Comparison of ENCODE assay signal across 17 cellular contexts in the genomic region with DNA sequence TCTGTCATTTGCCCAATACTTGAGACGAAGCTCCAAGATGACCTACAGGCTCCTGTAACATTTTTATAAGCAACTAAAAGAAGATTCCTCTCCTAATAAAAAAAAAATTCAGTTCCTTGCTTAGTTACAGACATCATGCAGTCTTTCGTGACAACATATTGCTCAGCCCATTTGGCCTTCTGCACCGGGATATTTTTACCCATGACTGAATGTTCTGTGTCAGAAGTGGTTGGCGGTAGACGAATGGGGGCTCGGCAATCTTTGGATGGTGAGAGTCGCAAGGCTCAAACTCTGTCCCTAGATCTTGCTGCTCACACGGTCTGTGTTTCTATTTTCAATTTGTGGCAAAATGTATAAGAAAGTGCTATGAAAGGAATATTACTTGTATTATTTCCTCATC.
"Had no signal": no experiment of that assay in that cellular context is flagged by ENCODE, and none has a peak within 500 bp of the region (broad histone marks: within the 10 kb centered on the region; RNA-seq: fewer than 3 reads in every experiment).

No MANE protein-coding gene starts in this region.

- ATAC-seq: left colon had no signal

- H3K79me2 ChIP-seq: hepatocyte, parathyroid adenoma had no signal

- DNase-seq: colonic mucosa; dermis blood vessel endothelial cell; esophagus squamous epithelium; kidney; left colon; naive B cell; sigmoid colon; stimulated activated CD4-positive, alpha-beta T cell treated with anti-CD3 and anti-CD28 coated beads, Interleukin-2, amount 100 ng/mL, for 48 hours; stimulated activated naive CD4-positive, alpha-beta T cell treated with Interleukin-2 at 50 U/mL for 16 hours; tibial artery; upper lobe of left lung; uterus had no signal

- H3K4me2 ChIP-seq: hepatocyte had no signal

- H3K9ac ChIP-seq: parathyroid adenoma had no signal

- H3K9me3 Mint-ChIP-seq: nephron had no signal

- H3K27ac Mint-ChIP-seq: naive B cell, nephron had no signal

- H3K36me3 ChIP-seq: colonic mucosa, esophagus squamous epithelium, sigmoid colon, suprapubic skin, tibial artery, upper lobe of left lung, uterus had no signal

- H3K27ac ChIP-seq: colonic mucosa, esophagus squamous epithelium, hepatocyte, parathyroid adenoma, sigmoid colon, skin epidermis, suprapubic skin, tibial artery, upper lobe of left lung, uterus had no signal

- H3K4me3 ChIP-seq: colonic mucosa, esophagus squamous epithelium, hepatocyte, sigmoid colon, skin epidermis, suprapubic skin, tibial artery, upper lobe of left lung, uterus had no signal

- H3K4me1 ChIP-seq: colonic mucosa, esophagus squamous epithelium, parathyroid adenoma, suprapubic skin, tibial artery, upper lobe of left lung, uterus had no signal

- H3K4me1 Mint-ChIP-seq: naive B cell, nephron had no signal

- H3K27me3 Mint-ChIP-seq: naive B cell had no signal

- H3K36me3 Mint-ChIP-seq: naive B cell had no signal

- H3K9me3 ChIP-seq: colonic mucosa, esophagus squamous epithelium, suprapubic skin, tibial artery, uterus had no signal

- H2AFZ ChIP-seq: hepatocyte, parathyroid adenoma had no signal

- H3K27me3 ChIP-seq: colonic mucosa, esophagus squamous epithelium, hepatocyte, sigmoid colon, suprapubic skin, tibial artery, upper lobe of left lung, uterus had no signal

- H3K4me3 Mint-ChIP-seq: nephron had no signal
